ENCODE assay signal across 15 cellular contexts in genomic region chr11:72561856-72562255, GRCh38.
"Had no signal": no experiment of that assay in that cellular context is flagged by ENCODE, and none has a peak within 500 bp of the region (broad histone marks: within the 10 kb centered on the region; RNA-seq: fewer than 3 reads in every experiment).

No MANE protein-coding gene starts in this region.

- H3K27me3 ChIP-seq: cardiac muscle cell, neural progenitor cell, ovary, right lobe of liver had no signal

- H3K36me3 ChIP-seq: cardiac muscle cell, neural progenitor cell, ovary, right lobe of liver, WERI-Rb-1 had no signal

- H3K4me1 ChIP-seq: right lobe of liver had no signal

- ATAC-seq: left ventricle myocardium superior, right lobe of liver, T-helper 17 cell had no signal

- H2AFZ ChIP-seq: neural progenitor cell had no signal

- DNase-seq: activated CD4-positive, alpha-beta T cell treated with anti-CD3 and anti-CD28 coated beads, Interleukin-2, amount 50 U/mL, for 4 hours; activated T-cell treated with anti-CD3 and anti-CD28 coated beads for 4 hours; amygdala; effector CD8-positive, alpha-beta T cell; head of caudate nucleus; kidney glomerular epithelial cell; left ventricle myocardium superior; naive B cell; ovary; right lobe of liver; stimulated activated CD4-positive, alpha-beta T cell treated with anti-CD3 and anti-CD28 coated beads, Interleukin-4, amount 100 ng/mL, for 4 hours; T-helper 17 cell; WERI-Rb-1 had no signal

- H3K27ac ChIP-seq: cardiac muscle cell, neural progenitor cell, ovary, right lobe of liver, WERI-Rb-1 had no signal

- H3K4me2 ChIP-seq: neural progenitor cell had no signal

- H3K9ac ChIP-seq: neural progenitor cell had no signal

- H3K9me3 ChIP-seq: ovary, right lobe of liver had no signal

- H3K4me3 ChIP-seq: cardiac muscle cell, neural progenitor cell, ovary, right lobe of liver had no signal
